Comparison of ENCODE assay signal across 1 cellular context in the genomic region with DNA sequence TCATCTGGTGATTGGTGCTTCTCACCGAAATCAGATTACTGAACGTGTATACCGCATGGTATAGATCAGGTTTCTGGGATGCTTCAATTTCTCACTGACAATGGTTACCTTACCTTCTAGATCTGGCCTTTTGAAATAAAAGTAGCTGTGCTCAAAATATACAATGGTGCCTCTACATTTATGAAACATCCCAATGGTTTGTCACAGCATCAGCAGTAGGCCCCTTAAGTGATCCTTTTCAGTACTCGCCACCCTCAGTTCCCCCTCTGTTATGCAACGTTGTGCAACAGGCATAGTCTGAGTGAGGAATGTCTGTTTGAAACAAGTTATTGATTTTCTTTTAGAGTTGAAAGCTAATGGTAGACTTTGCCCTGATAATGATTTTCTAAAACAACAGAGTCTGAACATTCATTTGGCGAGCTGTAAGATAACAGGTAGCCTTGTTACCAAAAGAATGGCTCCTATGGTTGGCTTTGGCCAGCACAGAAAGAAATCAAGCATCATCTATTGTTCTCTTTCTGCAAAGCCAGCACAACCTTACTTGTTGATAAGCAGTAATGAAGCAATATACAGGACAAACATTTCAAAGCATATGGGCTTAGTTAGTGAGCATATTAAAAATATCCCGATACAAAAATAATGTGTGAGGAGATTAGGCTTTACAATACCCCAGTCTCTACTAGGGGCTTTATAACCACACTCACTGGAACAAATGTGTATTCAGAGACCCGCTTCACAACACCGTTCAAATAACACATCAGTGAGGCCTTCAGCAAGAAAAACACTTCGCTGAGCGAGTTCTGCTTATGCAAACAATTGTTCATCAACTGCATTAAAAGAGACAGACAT.
TF ChIP-seq lines count a peak whose summit lies in the region.

No MANE protein-coding gene starts in this region.

TF ChIP-seq in GM23338, 12 proteins besides CTCF, POLR2A, EP300 and RAD21 (continued from another document):
- TF ChIP-seq, protein P1, sequence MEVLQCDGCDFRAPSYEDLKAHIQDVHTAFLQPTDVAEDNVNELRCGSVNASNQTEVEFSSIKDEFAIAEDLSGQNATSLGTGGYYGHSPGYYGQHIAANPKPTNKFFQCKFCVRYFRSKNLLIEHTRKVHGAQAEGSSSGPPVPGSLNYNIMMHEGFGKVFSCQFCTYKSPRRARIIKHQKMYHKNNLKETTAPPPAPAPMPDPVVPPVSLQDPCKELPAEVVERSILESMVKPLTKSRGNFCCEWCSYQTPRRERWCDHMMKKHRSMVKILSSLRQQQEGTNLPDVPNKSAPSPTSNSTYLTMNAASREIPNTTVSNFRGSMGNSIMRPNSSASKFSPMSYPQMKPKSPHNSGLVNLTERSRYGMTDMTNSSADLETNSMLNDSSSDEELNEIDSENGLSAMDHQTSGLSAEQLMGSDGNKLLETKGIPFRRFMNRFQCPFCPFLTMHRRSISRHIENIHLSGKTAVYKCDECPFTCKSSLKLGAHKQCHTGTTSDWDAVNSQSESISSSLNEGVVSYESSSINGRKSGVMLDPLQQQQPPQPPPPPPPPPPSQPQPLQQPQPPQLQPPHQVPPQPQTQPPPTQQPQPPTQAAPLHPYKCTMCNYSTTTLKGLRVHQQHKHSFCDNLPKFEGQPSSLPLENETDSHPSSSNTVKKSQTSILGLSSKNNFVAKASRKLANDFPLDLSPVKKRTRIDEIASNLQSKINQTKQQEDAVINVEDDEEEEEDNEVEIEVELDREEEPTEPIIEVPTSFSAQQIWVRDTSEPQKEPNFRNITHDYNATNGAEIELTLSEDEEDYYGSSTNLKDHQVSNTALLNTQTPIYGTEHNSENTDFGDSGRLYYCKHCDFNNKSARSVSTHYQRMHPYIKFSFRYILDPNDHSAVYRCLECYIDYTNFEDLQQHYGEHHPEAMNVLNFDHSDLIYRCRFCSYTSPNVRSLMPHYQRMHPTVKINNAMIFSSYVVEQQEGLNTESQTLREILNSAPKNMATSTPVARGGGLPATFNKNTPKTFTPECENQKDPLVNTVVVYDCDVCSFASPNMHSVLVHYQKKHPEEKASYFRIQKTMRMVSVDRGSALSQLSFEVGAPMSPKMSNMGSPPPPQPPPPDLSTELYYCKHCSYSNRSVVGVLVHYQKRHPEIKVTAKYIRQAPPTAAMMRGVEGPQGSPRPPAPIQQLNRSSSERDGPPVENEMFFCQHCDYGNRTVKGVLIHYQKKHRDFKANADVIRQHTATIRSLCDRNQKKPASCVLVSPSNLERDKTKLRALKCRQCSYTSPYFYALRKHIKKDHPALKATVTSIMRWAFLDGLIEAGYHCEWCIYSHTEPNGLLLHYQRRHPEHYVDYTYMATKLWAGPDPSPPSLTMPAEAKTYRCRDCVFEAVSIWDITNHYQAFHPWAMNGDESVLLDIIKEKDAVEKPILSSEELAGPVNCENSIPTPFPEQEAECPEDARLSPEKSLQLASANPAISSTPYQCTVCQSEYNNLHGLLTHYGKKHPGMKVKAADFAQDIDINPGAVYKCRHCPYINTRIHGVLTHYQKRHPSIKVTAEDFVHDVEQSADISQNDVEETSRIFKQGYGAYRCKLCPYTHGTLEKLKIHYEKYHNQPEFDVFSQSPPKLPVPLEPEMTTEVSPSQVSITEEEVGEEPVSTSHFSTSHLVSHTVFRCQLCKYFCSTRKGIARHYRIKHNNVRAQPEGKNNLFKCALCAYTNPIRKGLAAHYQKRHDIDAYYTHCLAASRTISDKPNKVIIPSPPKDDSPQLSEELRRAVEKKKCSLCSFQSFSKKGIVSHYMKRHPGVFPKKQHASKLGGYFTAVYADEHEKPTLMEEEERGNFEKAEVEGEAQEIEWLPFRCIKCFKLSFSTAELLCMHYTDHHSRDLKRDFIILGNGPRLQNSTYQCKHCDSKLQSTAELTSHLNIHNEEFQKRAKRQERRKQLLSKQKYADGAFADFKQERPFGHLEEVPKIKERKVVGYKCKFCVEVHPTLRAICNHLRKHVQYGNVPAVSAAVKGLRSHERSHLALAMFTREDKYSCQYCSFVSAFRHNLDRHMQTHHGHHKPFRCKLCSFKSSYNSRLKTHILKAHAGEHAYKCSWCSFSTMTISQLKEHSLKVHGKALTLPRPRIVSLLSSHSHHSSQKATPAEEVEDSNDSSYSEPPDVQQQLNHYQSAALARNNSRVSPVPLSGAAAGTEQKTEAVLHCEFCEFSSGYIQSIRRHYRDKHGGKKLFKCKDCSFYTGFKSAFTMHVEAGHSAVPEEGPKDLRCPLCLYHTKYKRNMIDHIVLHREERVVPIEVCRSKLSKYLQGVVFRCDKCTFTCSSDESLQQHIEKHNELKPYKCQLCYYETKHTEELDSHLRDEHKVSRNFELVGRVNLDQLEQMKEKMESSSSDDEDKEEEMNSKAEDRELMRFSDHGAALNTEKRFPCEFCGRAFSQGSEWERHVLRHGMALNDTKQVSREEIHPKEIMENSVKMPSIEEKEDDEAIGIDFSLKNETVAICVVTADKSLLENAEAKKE (CRISPR knock-in tag; IDR thresholded peaks at IDR 0.05), result no peak
- TF ChIP-seq ETS1 (IDR thresholded peaks at IDR 0.05) (no peak), ZNF331 (CRISPR knock-in tag; IDR thresholded peaks at IDR 0.05; ENCODE audit: low read depth) (no peak), CREB1 (CRISPR knock-in tag; IDR thresholded peaks at IDR 0.05; ENCODE audit: low read depth) (no peak)
